13 cellular contexts compared by ENCODE assay signal in genomic region chr9:127049581-127049980, GRCh38.
A peak's percentile ranks its signal among the peaks of the same experiment; 100 is the strongest.
DNase-seq lines count a peak whose midpoint lies in the region; ATAC-seq, FAIRE-seq and TF ChIP-seq lines count a peak whose summit lies in the region.
"Had no signal": no experiment of that assay in that cellular context is flagged by ENCODE, and none has a peak within 500 bp of the region (broad histone marks: within the 10 kb centered on the region; RNA-seq: fewer than 3 reads in every experiment).

No MANE protein-coding gene starts in this region.

- H3K4me3 Mint-ChIP-seq in T-helper 2 cell treated with Interferon-gamma antibody and Interleukin-4, amounts not matched to agents 5 μg/mL and 100 μg/mL, for 36 hours = peak overlapping the region; percentile 20
- H3K4me3 Mint-ChIP-seq in stimulated activated effector memory CD8-positive, alpha-beta T cell treated with anti-CD3 and anti-CD28 coated beads, Interleukin-12 subunit alpha, Interleukin-12 subunit beta, amount 100 ng/mL, for 72 hours = peak overlapping the region; percentile 50

- peaks cover 20% of the 10 kb centered on the region for H3K4me1 Mint-ChIP-seq in T-helper 2 cell treated with Interferon-gamma antibody and Interleukin-4, amounts not matched to agents 5 μg/mL and 100 μg/mL, for 36 hours (ENCODE audit: low read depth)
- peaks cover 34% of the 10 kb centered on the region for H3K4me1 Mint-ChIP-seq in stimulated activated effector memory CD8-positive, alpha-beta T cell treated with anti-CD3 and anti-CD28 coated beads, Interleukin-12 subunit alpha, Interleukin-12 subunit beta, amount 100 ng/mL, for 72 hours

- H3K79me2 ChIP-seq in fibroblast of lung (ENCODE audit: control insufficient read depth, insufficient read depth, low read length) = no peaks in the 10 kb centered on the region

- H3K36me3 ChIP-seq in RWPE2 (ENCODE audit: low read depth) (no peaks in the 10 kb centered on the region), fibroblast of lung (ENCODE audit: control insufficient read depth, insufficient read depth, low read length) (no peaks in the 10 kb centered on the region), small intestine (ENCODE audit: control insufficient read depth in 2 of 2, insufficient read depth in 2 of 2, low read length in 2 of 2) (peaks cover 0 to 9% of the 10 kb centered on the region in 2 donors)
- H3K36me3 ChIP-seq: breast epithelium had no signal

- no peaks in the 10 kb centered on the region for H3K9me3 Mint-ChIP-seq in T-helper 2 cell treated with Interferon-gamma antibody and Interleukin-4, amounts not matched to agents 5 μg/mL and 100 μg/mL, for 36 hours
- H3K9me3 Mint-ChIP-seq in stimulated activated effector memory CD8-positive, alpha-beta T cell treated with anti-CD3 and anti-CD28 coated beads, Interleukin-12 subunit alpha, Interleukin-12 subunit beta, amount 100 ng/mL, for 72 hours = no peaks in the 10 kb centered on the region
- H3K9me3 Mint-ChIP-seq: activated naive CD4-positive, alpha-beta T cell treated with anti-CD3 and anti-CD28 coated beads, Interleukin-2, amount 10 ng/mL, durations not matched to agents 7 days and 5 days had no signal

- no peak for FAIRE-seq in small intestine (lab: Jason Lieb, UNC)
- FAIRE-seq: endometrium, urothelium cell line had no signal

- H3K9me3 ChIP-seq in RWPE2 (ENCODE audit: severe bottlenecking) = no peaks in the 10 kb centered on the region
- H3K9me3 ChIP-seq in fibroblast of lung (ENCODE audit: control insufficient read depth, insufficient read depth, low read depth, low read length) = no peaks in the 10 kb centered on the region
- H3K9me3 ChIP-seq in small intestine (ENCODE audit: control insufficient read depth, low read depth) = no peaks in the 10 kb centered on the region
- H3K9me3 ChIP-seq: breast epithelium had no signal

- H3K27me3 Mint-ChIP-seq in T-helper 2 cell treated with Interferon-gamma antibody and Interleukin-4, amounts not matched to agents 5 μg/mL and 100 μg/mL, for 36 hours (ENCODE audit: low read depth) = peaks cover 19% of the 10 kb centered on the region

- no peaks in the 10 kb centered on the region for H4K20me1 ChIP-seq in fibroblast of lung (ENCODE audit: control insufficient read depth, extremely low read depth, insufficient read depth, low read length)

- H3K27ac Mint-ChIP-seq in T-helper 2 cell treated with Interferon-gamma antibody and Interleukin-4, amounts not matched to agents 5 μg/mL and 100 μg/mL, for 36 hours = peak overlapping the region; percentile 42
- H3K27ac Mint-ChIP-seq in stimulated activated effector memory CD8-positive, alpha-beta T cell treated with anti-CD3 and anti-CD28 coated beads, Interleukin-12 subunit alpha, Interleukin-12 subunit beta, amount 100 ng/mL, for 72 hours = peak overlapping the region; percentile 75

- H3K27me3 ChIP-seq in RWPE2 (ENCODE audit: insufficient read depth, poor library complexity, severe bottlenecking) (no peaks in the 10 kb centered on the region), fibroblast of lung (ENCODE audit: control insufficient read depth, insufficient read depth, low read length) (no peaks in the 10 kb centered on the region), small intestine (ENCODE audit: control insufficient read depth in 2 of 2, insufficient read depth in 2 of 2, low read length in 2 of 2) (no peaks in the 10 kb centered on the region)
- H3K27me3 ChIP-seq: breast epithelium had no signal

- TF ChIP-seq CTCF in RWPE2 (IDR thresholded peaks at IDR 0.05; ENCODE audit: poor library complexity, severe bottlenecking) = no peak
- no peak for TF ChIP-seq CTCF in fibroblast of lung (conservative IDR thresholded peaks at IDR 0.05 in 1 of 2, IDR thresholded peaks at IDR 0.05 in 1 of 2; ENCODE audit: low read depth in 1 of 2, low read length in 2 of 2)

- peaks cover 14% of the 10 kb centered on the region for H3K4me1 ChIP-seq in RWPE2 (ENCODE audit: insufficient read depth, poor library complexity, severe bottlenecking)
- H3K4me1 ChIP-seq in fibroblast of lung (ENCODE audit: control insufficient read depth, extremely low read depth, insufficient read depth, low read length) = peaks cover 8% of the 10 kb centered on the region
- peaks cover 0 to 6% of the 10 kb centered on the region in 2 donors for H3K4me1 ChIP-seq in small intestine (ENCODE audit: control insufficient read depth in 2 of 2, insufficient read depth in 1 of 2, low read depth in 1 of 2, low read length in 1 of 2)
- H3K4me1 ChIP-seq: breast epithelium had no signal

- peak overlapping the region; percentile 22 for H3K27ac ChIP-seq in RWPE2 (ENCODE audit: poor library complexity, severe bottlenecking)
- H3K27ac ChIP-seq in fibroblast of lung (ENCODE audit: insufficient read depth, low read length) = peak overlapping the region; percentile 69
- H3K27ac ChIP-seq in small intestine (ENCODE audit: low read depth in 1 of 2, low read length in 1 of 2) = peak overlapping the region in 1 of 2 donors; percentile 1
- H3K27ac ChIP-seq: SK-N-MC had no signal

- H3K9ac ChIP-seq in fibroblast of lung (ENCODE audit: insufficient read depth, low read length) = no peak overlapping the region

- peak overlapping the region; percentile 1 for H2AFZ ChIP-seq in fibroblast of lung (ENCODE audit: low read length)

- H3K4me3 ChIP-seq in RWPE2 (ENCODE audit: severe bottlenecking) (no peak overlapping the region), fibroblast of lung (replicated peaks in 1 of 4; ENCODE audit: control extremely low read depth in 1 of 4, insufficient read depth in 1 of 4, low read depth in 3 of 4, low read length in 4 of 4) (no peak overlapping the region), small intestine (ENCODE audit: low read depth in 1 of 2, low read length in 2 of 2) (no peak overlapping the region)
- H3K4me3 ChIP-seq: breast epithelium, SK-N-MC had no signal

- H3K36me3 Mint-ChIP-seq in T-helper 2 cell treated with Interferon-gamma antibody and Interleukin-4, amounts not matched to agents 5 μg/mL and 100 μg/mL, for 36 hours (ENCODE audit: low read depth) = peaks cover 3% of the 10 kb centered on the region
- H3K36me3 Mint-ChIP-seq in stimulated activated effector memory CD8-positive, alpha-beta T cell treated with anti-CD3 and anti-CD28 coated beads, Interleukin-12 subunit alpha, Interleukin-12 subunit beta, amount 100 ng/mL, for 72 hours = peaks cover 5% of the 10 kb centered on the region
- H3K36me3 Mint-ChIP-seq: activated naive CD4-positive, alpha-beta T cell treated with anti-CD3 and anti-CD28 coated beads, Interleukin-2, amount 10 ng/mL, durations not matched to agents 7 days and 5 days had no signal

- no peak for DNase-seq in T-helper 2 cell treated with Interferon-gamma antibody and Interleukin-4, amounts not matched to agents 5 μg/mL and 100 μg/mL, for 36 hours (ENCODE audit: low spot score)
- DNase-seq in T-helper 2 cell (no peak), RWPE2 (ENCODE audit: low spot score) (no peak), fibroblast of lung (ENCODE audit: low read depth in 2 of 2) (peak; percentile 16 to 42), AG20443 (ENCODE audit: low spot score) (no peak), small intestine (no peak)
- no peak for DNase-seq in stimulated activated effector memory CD8-positive, alpha-beta T cell treated with anti-CD3 and anti-CD28 coated beads, Interleukin-12 subunit alpha, Interleukin-12 subunit beta, amount 100 ng/mL, for 72 hours (ENCODE audit: low spot score in 2 of 2)

- WGBS in small intestine, 3 donors = 92 to 96% (median 94%) methylated on average over 8 of the region's 8 CpGs

- H3K4me2 ChIP-seq in fibroblast of lung (ENCODE audit: extremely low read depth, insufficient read depth, low read length) = peak overlapping the region; percentile 21

- ATAC-seq in RWPE2 (ENCODE audit: low read depth) (no peak), GM21825 (IDR thresholded peaks at IDR 0.05; ENCODE audit: unreplicated experiment) (no peak)
- no peak for ATAC-seq in stimulated activated effector memory CD8-positive, alpha-beta T cell treated with anti-CD3 and anti-CD28 coated beads, Interleukin-12 subunit alpha, Interleukin-12 subunit beta, amount 100 ng/mL, for 72 hours

Comparison
In these comparisons a context has a peak if more than half of its experiments do, and no peak if none do; other contexts are left out.
1. DNase-seq: peak in fibroblast of lung (2 of 2); none in T-helper 2 cell treated with Interferon-gamma antibody and Interleukin-4, amounts not matched to agents 5 μg/mL and 100 μg/mL, for 36 hours (single experiment), T-helper 2 cell (0 of 5), RWPE2 (single experiment), stimulated activated effector memory CD8-positive, alpha-beta T cell treated with anti-CD3 and anti-CD28 coated beads, Interleukin-12 subunit alpha, Interleukin-12 subunit beta, amount 100 ng/mL, for 72 hours (0 of 2), AG20443 (single experiment) and small intestine (single experiment).